ENCODE assay signal across 1 cellular context in genomic region chr20:10219452-10219791, GRCh38.
TF ChIP-seq lines count a peak whose summit lies in the region.

No MANE protein-coding gene starts in this region.

TF ChIP-seq in K562, 482 proteins besides CTCF, POLR2A, EP300 and RAD21 (continued from another document):
- TF ChIP-seq ZBTB40 (IDR thresholded peaks at IDR 0.05) (peak; percentile 82), ZBTB40 (CRISPR knock-in tag; IDR thresholded peaks at IDR 0.05) (peak; percentile 71), POLR2AphosphoS2 (IDR thresholded peaks at IDR 0.05; ENCODE audit: low read length) (no peak), TCF7 (IDR thresholded peaks at IDR 0.05; ENCODE audit: borderline replicate concordance) (no peak), ZEB2 (IDR thresholded peaks at IDR 0.05) (no peak), CUX1 (CRISPR knock-in tag; IDR thresholded peaks at IDR 0.05) (no peak), ZNF444 (CRISPR knock-in tag; IDR thresholded peaks at IDR 0.05) (no peak), E2F5 (CRISPR knock-in tag; IDR thresholded peaks at IDR 0.05) (peak; percentile 90; the same call in 1 of the 2 replicates), MXI1 (IDR thresholded peaks at IDR 0.05; ENCODE audit: low read depth, low read length) (no peak), CREM (IDR thresholded peaks at IDR 0.05; ENCODE audit: low read depth) (peak; percentile 65), MIER1 (IDR thresholded peaks at IDR 0.05; ENCODE audit: low read depth) (peak; percentile 95), JUND (IDR thresholded peaks at IDR 0.05; ENCODE audit: borderline replicate concordance, low read depth, low read length) (no peak), JUND (tag; IDR thresholded peaks at IDR 0.05; ENCODE audit: borderline replicate concordance, low read depth, low read length) (no peak; the same call in 2 of the 3 replicates), IFI16 (CRISPR knock-in tag; IDR thresholded peaks at IDR 0.05) (no peak), JUNB (CRISPR knock-in tag; conservative IDR thresholded peaks at IDR 0.05) (no peak), ZC3H4 (CRISPR knock-in tag; IDR thresholded peaks at IDR 0.05; ENCODE audit: borderline replicate concordance) (no peak), ZKSCAN1 (IDR thresholded peaks at IDR 0.05; ENCODE audit: low read depth, low read length) (no peak), TFAP4 (CRISPR knock-in tag; IDR thresholded peaks at IDR 0.05; ENCODE audit: borderline replicate concordance) (peak; percentile 84), ARHGAP35 (IDR thresholded peaks at IDR 0.05; ENCODE audit: partially characterized antibody) (no peak), ZNF3 (CRISPR knock-in tag; IDR thresholded peaks at IDR 0.05) (no peak), FUS (optimal IDR thresholded peaks at IDR 0.05; ENCODE audit: low read depth, low read length) (no peak), ZNF224 (CRISPR knock-in tag; IDR thresholded peaks at IDR 0.05) (peak; percentile 91; the same call in 1 of the 2 replicates), SRSF1 (IDR thresholded peaks at IDR 0.05; ENCODE audit: low read depth, low read length) (no peak), HOXB6 (CRISPR knock-in tag; IDR thresholded peaks at IDR 0.05; ENCODE audit: borderline replicate concordance) (no peak), ZNF766 (CRISPR knock-in tag; conservative IDR thresholded peaks at IDR 0.05) (peak; percentile 85)
- TF ChIP-seq, protein P1, sequence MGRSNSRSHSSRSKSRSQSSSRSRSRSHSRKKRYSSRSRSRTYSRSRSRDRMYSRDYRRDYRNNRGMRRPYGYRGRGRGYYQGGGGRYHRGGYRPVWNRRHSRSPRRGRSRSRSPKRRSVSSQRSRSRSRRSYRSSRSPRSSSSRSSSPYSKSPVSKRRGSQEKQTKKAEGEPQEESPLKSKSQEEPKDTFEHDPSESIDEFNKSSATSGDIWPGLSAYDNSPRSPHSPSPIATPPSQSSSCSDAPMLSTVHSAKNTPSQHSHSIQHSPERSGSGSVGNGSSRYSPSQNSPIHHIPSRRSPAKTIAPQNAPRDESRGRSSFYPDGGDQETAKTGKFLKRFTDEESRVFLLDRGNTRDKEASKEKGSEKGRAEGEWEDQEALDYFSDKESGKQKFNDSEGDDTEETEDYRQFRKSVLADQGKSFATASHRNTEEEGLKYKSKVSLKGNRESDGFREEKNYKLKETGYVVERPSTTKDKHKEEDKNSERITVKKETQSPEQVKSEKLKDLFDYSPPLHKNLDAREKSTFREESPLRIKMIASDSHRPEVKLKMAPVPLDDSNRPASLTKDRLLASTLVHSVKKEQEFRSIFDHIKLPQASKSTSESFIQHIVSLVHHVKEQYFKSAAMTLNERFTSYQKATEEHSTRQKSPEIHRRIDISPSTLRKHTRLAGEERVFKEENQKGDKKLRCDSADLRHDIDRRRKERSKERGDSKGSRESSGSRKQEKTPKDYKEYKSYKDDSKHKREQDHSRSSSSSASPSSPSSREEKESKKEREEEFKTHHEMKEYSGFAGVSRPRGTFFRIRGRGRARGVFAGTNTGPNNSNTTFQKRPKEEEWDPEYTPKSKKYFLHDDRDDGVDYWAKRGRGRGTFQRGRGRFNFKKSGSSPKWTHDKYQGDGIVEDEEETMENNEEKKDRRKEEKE (IDR thresholded peaks at IDR 0.05; ENCODE audit: borderline replicate concordance in 1 of 2, control insufficient read depth in 1 of 2, low read depth in 2 of 2, low read length in 1 of 2), result no peak
- TF ChIP-seq, protein P2, sequence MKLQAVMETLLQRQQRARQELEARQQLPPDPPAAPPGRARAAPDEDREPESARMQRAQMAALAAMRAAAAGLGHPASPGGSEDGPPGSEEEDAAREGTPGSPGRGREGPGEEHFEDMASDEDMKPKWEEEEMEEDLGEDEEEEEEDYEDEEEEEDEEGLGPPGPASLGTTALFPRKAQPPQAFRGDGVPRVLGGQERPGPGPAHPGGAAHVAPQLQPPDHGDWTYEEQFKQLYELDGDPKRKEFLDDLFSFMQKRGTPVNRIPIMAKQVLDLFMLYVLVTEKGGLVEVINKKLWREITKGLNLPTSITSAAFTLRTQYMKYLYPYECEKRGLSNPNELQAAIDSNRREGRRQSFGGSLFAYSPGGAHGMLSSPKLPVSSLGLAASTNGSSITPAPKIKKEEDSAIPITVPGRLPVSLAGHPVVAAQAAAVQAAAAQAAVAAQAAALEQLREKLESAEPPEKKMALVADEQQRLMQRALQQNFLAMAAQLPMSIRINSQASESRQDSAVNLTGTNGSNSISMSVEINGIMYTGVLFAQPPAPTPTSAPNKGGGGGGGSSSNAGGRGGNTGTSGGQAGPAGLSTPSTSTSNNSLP (IDR thresholded peaks at IDR 0.05; ENCODE audit: borderline replicate concordance, low read depth, low read length), result no peak
- TF ChIP-seq, protein P3, sequence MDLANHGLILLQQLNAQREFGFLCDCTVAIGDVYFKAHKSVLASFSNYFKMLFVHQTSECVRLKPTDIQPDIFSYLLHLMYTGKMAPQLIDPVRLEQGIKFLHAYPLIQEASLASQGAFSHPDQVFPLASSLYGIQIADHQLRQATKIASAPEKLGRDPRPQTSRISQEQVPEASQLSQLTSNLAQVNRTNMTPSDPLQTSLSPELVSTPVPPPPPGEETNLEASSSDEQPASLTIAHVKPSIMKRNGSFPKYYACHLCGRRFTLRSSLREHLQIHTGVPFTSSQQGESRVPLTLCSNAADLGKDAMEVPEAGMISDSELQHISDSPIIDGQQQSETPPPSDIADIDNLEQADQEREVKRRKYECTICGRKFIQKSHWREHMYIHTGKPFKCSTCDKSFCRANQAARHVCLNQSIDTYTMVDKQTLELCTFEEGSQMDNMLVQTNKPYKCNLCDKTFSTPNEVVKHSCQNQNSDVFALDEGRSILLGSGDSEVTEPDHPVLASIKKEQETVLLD (IDR thresholded peaks at IDR 0.05), result no peak
